ENCODE assay signal across 9 cellular contexts in the genomic region with DNA sequence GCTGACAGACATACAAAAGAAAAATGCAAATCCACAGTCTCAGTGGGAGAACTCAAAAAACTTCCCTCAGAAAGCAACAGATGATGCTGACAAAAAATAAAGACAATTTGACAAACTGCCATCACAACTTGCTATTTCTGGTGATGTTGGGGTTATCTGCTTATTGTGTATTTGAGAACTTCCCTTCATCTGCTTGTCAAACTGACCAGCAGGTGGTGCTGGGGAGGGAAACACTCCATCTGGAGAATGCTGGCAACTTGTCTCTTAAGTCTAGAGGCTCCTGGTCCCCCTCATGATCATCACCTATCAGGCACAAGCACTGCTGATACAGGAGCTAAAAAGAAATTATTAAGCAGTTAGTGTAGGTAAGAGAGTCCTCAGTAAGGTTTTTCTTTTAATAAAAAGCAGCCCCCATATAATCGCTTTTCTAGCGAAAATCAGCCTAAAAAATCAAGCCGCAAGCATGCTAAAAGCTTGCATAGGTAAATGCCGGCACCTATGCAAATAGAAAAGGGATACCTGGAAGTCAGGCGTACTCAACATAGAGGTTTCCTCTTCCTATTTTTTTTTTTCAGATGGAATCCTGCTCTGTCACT. TPM values are rescaled to one million over a fixed set of nuclear protein-coding genes. Genes with fewer than 3 reads are reported as not detected.
A peak's percentile ranks its signal among the peaks of the same experiment; 100 is the strongest.
DNase-seq lines count a peak whose midpoint lies in the region; ATAC-seq and TF ChIP-seq lines count a peak whose summit lies in the region.
"Had no signal": no experiment of that assay in that cellular context is flagged by ENCODE, and none has a peak within 500 bp of the region (broad histone marks: within the 10 kb centered on the region; RNA-seq: fewer than 3 reads in every experiment).

No MANE protein-coding gene starts in this region.

- no peak overlapping the region for H3K4me3 Mint-ChIP-seq in CD4-positive, alpha-beta memory T cell
- H3K4me3 Mint-ChIP-seq in activated CD4-positive, alpha-beta memory T cell treated with anti-CD3 and anti-CD28 coated beads for 36 hours = no peak overlapping the region
- no peak overlapping the region for H3K4me3 Mint-ChIP-seq in nephron progenitor cell

- intact Hi-C loops in CD4-positive, alpha-beta memory T cell (cut with micrococcal nuclease) = loop anchor here (1.0 kb wide), 2 partner anchors 39 to 61 kb away; no protein-coding TSS in a partner anchor
- intact Hi-C loops in activated CD4-positive, alpha-beta memory T cell treated with anti-CD3 and anti-CD28 coated beads for 36 hours (cut with micrococcal nuclease) = loop anchor here (1.0 kb wide), 2 partner anchors 39 to 61 kb away; no protein-coding TSS in a partner anchor

- TF ChIP-seq CTCF in nephron progenitor cell (IDR thresholded peaks at IDR 0.05) = peak; percentile 52
- peak; percentile 32 to 58 for TF ChIP-seq CTCF in suprapubic skin (IDR thresholded peaks at IDR 0.05)

- H3K27me3 ChIP-seq in CD4-positive, alpha-beta memory T cell (ENCODE audit: insufficient read depth, low read length) = no peaks in the 10 kb centered on the region
- H3K27me3 ChIP-seq in suprapubic skin = no peaks in the 10 kb centered on the region

- H3K4me1 ChIP-seq in CD4-positive, alpha-beta memory T cell (ENCODE audit: insufficient read depth, low read length) = no peaks in the 10 kb centered on the region
- peaks cover 6% of the 10 kb centered on the region for H3K4me1 ChIP-seq in suprapubic skin

- no peak for TF ChIP-seq POLR2A in suprapubic skin (IDR thresholded peaks at IDR 0.05)

- H3K27ac ChIP-seq in CD4-positive, alpha-beta memory T cell (ENCODE audit: low read depth, low read length) = no peak overlapping the region
- H3K27ac ChIP-seq in suprapubic skin = no peak overlapping the region

- peak; percentile 61 to 67 (median 63) for DNase-seq in CD4-positive, alpha-beta memory T cell
- peak; percentile 34 for DNase-seq in NCI-H1694 treated with DMSO at 0.1 percent for 48 hours (lab: John Stamatoyannopoulos, UW)
- peak; percentile 74 for DNase-seq in activated CD4-positive, alpha-beta memory T cell treated with anti-CD3 and anti-CD28 coated beads for 36 hours
- peak; percentile 13 for DNase-seq in epidermal melanocyte (ENCODE audit: insufficient read length, low spot score)
- DNase-seq in nephron progenitor cell = peak; percentile 54
- DNase-seq in suprapubic skin (ENCODE audit: low spot score in 2 of 2) = no peak
- DNase-seq in NCI-H446 treated with DMSO at 0.1 percent for 48 hours (lab: John Stamatoyannopoulos, UW) = no peak

- CTCF ChIA-PET in CD4-positive, alpha-beta memory T cell (lab: Charles Lee; ENCODE audit: partially characterized antibody) = interaction anchor here (0.7 to 3.1 kb wide), 11 partner anchors 9 to 74 kb away, joined by 3 to 42 read pairs (median 8); partner anchors contain the start of gene FAM111B
- CTCF ChIA-PET in activated CD4-positive, alpha-beta memory T cell treated with anti-CD3 and anti-CD28 coated beads for 36 hours (lab: Charles Lee) = interaction anchor here (0.5 to 4.7 kb wide), 18 partner anchors 9 to 150 kb away, joined by 3 to 52 read pairs (median 4); partner anchors contain the start of genes FAM111B and GLYATL1B

- H3K9me3 ChIP-seq in CD4-positive, alpha-beta memory T cell (ENCODE audit: control insufficient read depth in 1 of 2, low read length in 2 of 2) = no peaks in the 10 kb centered on the region
- no peaks in the 10 kb centered on the region for H3K9me3 ChIP-seq in suprapubic skin

- H3K36me3 Mint-ChIP-seq in CD4-positive, alpha-beta memory T cell = no peaks in the 10 kb centered on the region
- H3K36me3 Mint-ChIP-seq in activated CD4-positive, alpha-beta memory T cell treated with anti-CD3 and anti-CD28 coated beads for 36 hours = no peaks in the 10 kb centered on the region
- H3K36me3 Mint-ChIP-seq in nephron progenitor cell (ENCODE audit: low read depth) = no peaks in the 10 kb centered on the region

- peaks cover 8 to 15% of the 10 kb centered on the region in 2 donors for H3K27me3 Mint-ChIP-seq in CD4-positive, alpha-beta memory T cell
- peaks cover 17% of the 10 kb centered on the region for H3K27me3 Mint-ChIP-seq in activated CD4-positive, alpha-beta memory T cell treated with anti-CD3 and anti-CD28 coated beads for 36 hours
- H3K27me3 Mint-ChIP-seq in nephron progenitor cell (ENCODE audit: low read depth, poor library complexity) = peaks cover 30% of the 10 kb centered on the region

- 91% methylated on average over 5 of the region's 5 CpGs for WGBS in suprapubic skin

- H3K4me1 Mint-ChIP-seq in CD4-positive, alpha-beta memory T cell = peaks cover 2 to 10% (median 8%) of the 10 kb centered on the region in 4 donors
- peaks cover 9% of the 10 kb centered on the region for H3K4me1 Mint-ChIP-seq in activated CD4-positive, alpha-beta memory T cell treated with anti-CD3 and anti-CD28 coated beads for 36 hours (ENCODE audit: low read depth)
- H3K4me1 Mint-ChIP-seq in nephron progenitor cell = no peaks in the 10 kb centered on the region

- no peak overlapping the region for H3K4me3 ChIP-seq in CD4-positive, alpha-beta memory T cell (ENCODE audit: low read length in 2 of 2)
- no peak overlapping the region for H3K4me3 ChIP-seq in suprapubic skin

- H3K27ac Mint-ChIP-seq in CD4-positive, alpha-beta memory T cell = no peak overlapping the region
- H3K27ac Mint-ChIP-seq in activated CD4-positive, alpha-beta memory T cell treated with anti-CD3 and anti-CD28 coated beads for 36 hours = peak overlapping the region; percentile 31
- no peak overlapping the region for H3K27ac Mint-ChIP-seq in nephron progenitor cell

- no peaks in the 10 kb centered on the region for H3K36me3 ChIP-seq in CD4-positive, alpha-beta memory T cell (ENCODE audit: insufficient read depth, low read length)
- H3K36me3 ChIP-seq in suprapubic skin = no peaks in the 10 kb centered on the region

- no peaks in the 10 kb centered on the region for H3K9me3 Mint-ChIP-seq in CD4-positive, alpha-beta memory T cell
- H3K9me3 Mint-ChIP-seq in activated CD4-positive, alpha-beta memory T cell treated with anti-CD3 and anti-CD28 coated beads for 36 hours = no peaks in the 10 kb centered on the region
- no peaks in the 10 kb centered on the region for H3K9me3 Mint-ChIP-seq in nephron progenitor cell

- POLR2A ChIA-PET in CD4-positive, alpha-beta memory T cell (lab: Charles Lee; ENCODE audit: partially characterized antibody) = no interaction called here
- POLR2A ChIA-PET in activated CD4-positive, alpha-beta memory T cell treated with anti-CD3 and anti-CD28 coated beads for 36 hours (lab: Charles Lee) = no interaction called here

- no peak for TF ChIP-seq EP300 in suprapubic skin (IDR thresholded peaks at IDR 0.05)

- peak; percentile 34 for ATAC-seq in GM19463 (IDR thresholded peaks at IDR 0.05; ENCODE audit: unreplicated experiment)

RNA-seq across cellular contexts. Expression of gene FAM111B, which starts 9.8 kb away (rescaled TPM):
- under 1 TPM; 0.23 to 0.53 TPM for total RNA-seq in CD4-positive, alpha-beta memory T cell
- polyA plus RNA-seq in CD4-positive, alpha-beta memory T cell = under 1 TPM; 0.33 to 0.44 TPM
- total RNA-seq in activated CD4-positive, alpha-beta memory T cell treated with anti-CD3 and anti-CD28 coated beads for 36 hours = 10 to 100 TPM; 28.9 to 31.0 TPM
- 1 to 10 TPM in 3 of 4 donors, under 1 TPM in 1; 0.48 to 1.8 (median 1.5) TPM for total RNA-seq in suprapubic skin

RNA-seq across cellular contexts. Expression of gene GLYATL1B, which starts 11.1 kb away (rescaled TPM):
- not detected for total RNA-seq in CD4-positive, alpha-beta memory T cell
- polyA plus RNA-seq in CD4-positive, alpha-beta memory T cell = not detected
- not detected for total RNA-seq in activated CD4-positive, alpha-beta memory T cell treated with anti-CD3 and anti-CD28 coated beads for 36 hours
- total RNA-seq in suprapubic skin = not detected
- total RNA-seq: urinary bladder had no signal
- polyA plus RNA-seq: urinary bladder had no signal

RNA-seq across cellular contexts. Expression of gene FAM111A, which starts 45.4 kb away (rescaled TPM):
- total RNA-seq in CD4-positive, alpha-beta memory T cell = 100 to 1,000 TPM; 128 to 130 TPM
- 10 to 100 TPM; 22.8 to 27.4 TPM for polyA plus RNA-seq in CD4-positive, alpha-beta memory T cell
- 10 to 100 TPM; 87.6 to 87.8 TPM for total RNA-seq in activated CD4-positive, alpha-beta memory T cell treated with anti-CD3 and anti-CD28 coated beads for 36 hours
- total RNA-seq in suprapubic skin = 10 to 100 TPM; 12.5 to 55.7 (median 21.6) TPM

Comparison
In these comparisons a context has a peak if more than half of its experiments do, and no peak if none do; other contexts are left out.
1. DNase-seq: peak in CD4-positive, alpha-beta memory T cell (5 of 5), NCI-H1694 treated with DMSO at 0.1 percent for 48 hours (single experiment), activated CD4-positive, alpha-beta memory T cell treated with anti-CD3 and anti-CD28 coated beads for 36 hours (single experiment), epidermal melanocyte (single experiment) and nephron progenitor cell (single experiment); none in suprapubic skin (0 of 2) and NCI-H446 treated with DMSO at 0.1 percent for 48 hours (single experiment).
2. RNA of gene FAM111B, which starts 9.8 kb away (total RNA-seq): 28.9 to 31.0 TPM in activated CD4-positive, alpha-beta memory T cell treated with anti-CD3 and anti-CD28 coated beads for 36 hours; 0.48 to 1.8 TPM in suprapubic skin and 0.23 to 0.53 TPM in CD4-positive, alpha-beta memory T cell; every median in the first group is over 10 times any median in the second.